Comparison of ENCODE assay signal across 23 cellular contexts in the genomic region with DNA sequence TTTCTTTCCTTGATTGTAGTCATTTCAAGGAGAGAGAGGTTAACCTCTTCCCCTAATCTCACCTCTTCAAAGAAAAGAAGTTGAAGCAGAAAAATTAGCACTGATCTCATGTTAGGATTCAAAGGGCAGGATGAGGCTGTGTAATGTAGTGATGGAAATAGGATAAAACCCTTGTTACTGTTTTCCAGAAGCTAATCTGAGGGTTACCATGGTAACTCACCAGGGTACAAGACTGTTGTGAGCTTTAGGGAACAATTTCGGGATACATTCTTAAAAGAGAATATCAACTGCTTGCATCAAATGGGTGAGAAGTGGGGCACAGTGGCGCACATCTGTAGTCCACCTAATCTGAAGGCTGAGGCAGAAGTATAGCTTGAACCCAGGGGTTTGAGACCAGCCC.
DNase-seq lines count a peak whose midpoint lies in the region; ATAC-seq, FAIRE-seq and TF ChIP-seq lines count a peak whose summit lies in the region.
"Had no signal": no experiment of that assay in that cellular context is flagged by ENCODE, and none has a peak within 500 bp of the region (broad histone marks: within the 10 kb centered on the region; RNA-seq: fewer than 3 reads in every experiment).

No MANE protein-coding gene starts in this region.

- H3K9me3 Mint-ChIP-seq in astrocyte (ENCODE audit: unreplicated experiment) (peaks cover 2% of the 10 kb centered on the region), memory B cell (peaks cover 5% of the 10 kb centered on the region)

- in situ Hi-C loops in HepG2 (cut with HindIII; ENCODE audit: extremely low pct_ligation_motif_present, low pct_unique_long_range_greater_than_20kb): no loop called here

- H3K4me3 Mint-ChIP-seq in astrocyte (ENCODE audit: unreplicated experiment) (no peak overlapping the region), memory B cell (no peak overlapping the region)

- no peak for TF ChIP-seq RAD21 in HepG2 (CRISPR knock-in tag; IDR thresholded peaks at IDR 0.05)

- TF ChIP-seq EP300 in HepG2 (IDR thresholded peaks at IDR 0.05; ENCODE audit: low read depth in 2 of 2, low read length in 2 of 2) (no peak), HepG2 (CRISPR knock-in tag; IDR thresholded peaks at IDR 0.05; ENCODE audit: borderline replicate concordance) (no peak)

- POLR2A ChIA-PET in HepG2 (lab: Yijun Ruan, JAX): no interaction called here

- H3K79me2 ChIP-seq in HepG2 (ENCODE audit: insufficient read depth, low read length) (no peaks in the 10 kb centered on the region), astrocyte (ENCODE audit: insufficient read depth, low read length) (no peaks in the 10 kb centered on the region)

- H3K27ac ChIP-seq in HepG2 (ENCODE audit: extremely low read length, insufficient read depth, low read length) (no peak overlapping the region), right lobe of liver (no peak overlapping the region), astrocyte (ENCODE audit: low read depth, low read length) (no peak overlapping the region)
- H3K27ac ChIP-seq: 22Rv1, GM23248, HL-60 had no signal

- no peak for ATAC-seq in HepG2
- no peak for ATAC-seq in right lobe of liver
- ATAC-seq in memory B cell (ENCODE audit: low read depth): no peak
- ATAC-seq: HCT116, Panc1 had no signal

- H4K20me1 ChIP-seq in HepG2 (ENCODE audit: insufficient read depth, low read length): no peaks in the 10 kb centered on the region
- no peaks in the 10 kb centered on the region for H4K20me1 ChIP-seq in astrocyte (ENCODE audit: insufficient read depth, low read length)

- no peak overlapping the region for H3K4me2 ChIP-seq in HepG2 (ENCODE audit: low read depth, low read length)
- H3K4me2 ChIP-seq in astrocyte (ENCODE audit: low read length): no peak overlapping the region

- peaks cover 8% of the 10 kb centered on the region for H3K4me1 Mint-ChIP-seq in astrocyte (ENCODE audit: low read depth, unreplicated experiment)
- H3K4me1 Mint-ChIP-seq in memory B cell: peaks cover 25% of the 10 kb centered on the region

- no peak for TF ChIP-seq POLR2A in HepG2 (IDR thresholded peaks at IDR 0.05; ENCODE audit: insufficient read depth in 1 of 2, low read depth in 2 of 2, low read length in 2 of 2)
- no peak for TF ChIP-seq POLR2A in right lobe of liver (IDR thresholded peaks at IDR 0.05)

- H3K27ac Mint-ChIP-seq in astrocyte (ENCODE audit: unreplicated experiment) (no peak overlapping the region), memory B cell (peak overlapping the region; percentile 38)

- H3K9me3 ChIP-seq in HepG2 (ENCODE audit: low read length): no peaks in the 10 kb centered on the region
- H3K9me3 ChIP-seq in right lobe of liver: no peaks in the 10 kb centered on the region
- no peaks in the 10 kb centered on the region for H3K9me3 ChIP-seq in astrocyte (ENCODE audit: insufficient read depth, low read depth, low read length)
- H3K9me3 ChIP-seq: MG63 had no signal

- DNase-seq in HepG2 (ENCODE audit: low spot score) (no peak), right lobe of liver (no peak), astrocyte (ENCODE audit: low read depth) (no peak), memory B cell (ENCODE audit: low spot score in 2 of 2) (no peak), cerebellar cortex (ENCODE audit: low spot score) (no peak), AML-193 (lab: John Stamatoyannopoulos, UW) (no peak), SW 1271 (lab: John Stamatoyannopoulos, UW) (no peak)
- no peak for DNase-seq in stimulated activated CD4-positive, alpha-beta T cell treated with anti-CD3 and anti-CD28 coated beads, Interleukin-12 subunit alpha, Interleukin-12 subunit beta, amount 100 ng/mL, for 4 hours
- DNase-seq: Calu3, DMS79 treated with DMSO at 0.1 percent for 48 hours, GM23248, KBM-7, MG63, NCI-H1105 treated with DMSO at 0.1 percent for 48 hours, NCI-H146, NCI-H1930, NCI-H526 treated with DMSO at 0.1 percent for 48 hours, SHP77 treated with DMSO at 0.1 percent for 48 hours had no signal

- H3K27me3 Mint-ChIP-seq in astrocyte (ENCODE audit: low read depth, unreplicated experiment): no peaks in the 10 kb centered on the region
- no peaks in the 10 kb centered on the region for H3K27me3 Mint-ChIP-seq in memory B cell

- H3K27me3 ChIP-seq in HepG2 (ENCODE audit: control insufficient read depth in 1 of 2, insufficient read depth in 2 of 2, low read length in 2 of 2): peaks cover 3 to 4% of the 10 kb centered on the region in 2 experiments; a peak in 2 of 5 replicates
- no peaks in the 10 kb centered on the region for H3K27me3 ChIP-seq in right lobe of liver
- H3K27me3 ChIP-seq in astrocyte (ENCODE audit: insufficient read depth, low read length): no peaks in the 10 kb centered on the region
- H3K27me3 ChIP-seq: MG63 had no signal

- WGBS in HepG2 (ENCODE audit: low lambda C conversion rate): 8% methylated on average over 2 of the region's 2 CpGs
- 100% methylated on average over 2 of the region's 2 CpGs for WGBS in right lobe of liver (ENCODE audit: insufficient coverage, low coverage, low lambda C conversion rate, missing lambda C conversion rate)

- CTCF ChIA-PET in HepG2 (lab: Yijun Ruan, JAX; ENCODE audit: low intra/inter-chr PET ratio, low total read pairs): no interaction called here

- H3K36me3 ChIP-seq in HepG2 (replicated peaks in 1 of 2; ENCODE audit: control insufficient read depth in 1 of 2, insufficient read depth in 2 of 2, low read length in 2 of 2) (no peaks in the 10 kb centered on the region), right lobe of liver (no peaks in the 10 kb centered on the region), astrocyte (ENCODE audit: insufficient read depth, low read length) (no peaks in the 10 kb centered on the region)
- H3K36me3 ChIP-seq: MG63 had no signal

- intact Hi-C loops in HepG2 (cut with micrococcal nuclease; ENCODE audit: unreplicated experiment) (no loop called here), right lobe of liver (cut with DNase I) (no loop called here)

- H2AFZ ChIP-seq in HepG2 (ENCODE audit: low read length) (no peak overlapping the region), astrocyte (ENCODE audit: low read depth, low read length) (no peak overlapping the region)
- H2AFZ ChIP-seq: GM23248 had no signal

- H3K4me1 ChIP-seq in HepG2 (ENCODE audit: insufficient read depth, low read length) (no peaks in the 10 kb centered on the region), right lobe of liver (peaks cover 0 to 31% (median 0%) of the 10 kb centered on the region in 4 donors), astrocyte (ENCODE audit: insufficient read depth, low read length) (no peaks in the 10 kb centered on the region)

- no peak for FAIRE-seq in HepG2 (lab: Jason Lieb, UNC)
- FAIRE-seq in astrocyte (lab: Jason Lieb, UNC): peak; percentile 9
- FAIRE-seq: GM12892 had no signal

- TF ChIP-seq CTCF in HepG2 (CRISPR knock-in tag; IDR thresholded peaks at IDR 0.05) (no peak), right lobe of liver (IDR thresholded peaks at IDR 0.05) (no peak), astrocyte (IDR thresholded peaks at IDR 0.05; ENCODE audit: insufficient read depth, low read depth, low read length) (no peak)

- no TSS peak for BruUV-seq in HepG2 (replicated peaks; lab: Mats Ljungman, UMichigan)

- H3K9ac ChIP-seq in HepG2 (ENCODE audit: insufficient read depth, low read depth, low read length) (no peak overlapping the region), astrocyte (ENCODE audit: low read length) (no peak overlapping the region)
- H3K9ac ChIP-seq: GM23248 had no signal

- H3K36me3 Mint-ChIP-seq in astrocyte (ENCODE audit: low read depth, unreplicated experiment) (no peaks in the 10 kb centered on the region), memory B cell (peaks cover 8% of the 10 kb centered on the region)

- H3K4me3 ChIP-seq in HepG2 (replicated peaks in 1 of 3; ENCODE audit: insufficient read depth in 1 of 3, low read depth in 2 of 3, low read length in 3 of 3) (no peak overlapping the region), right lobe of liver (no peak overlapping the region), astrocyte (ENCODE audit: insufficient read depth, low read depth, low read length) (no peak overlapping the region)
- H3K4me3 ChIP-seq: GM23248, MG63 had no signal

TF ChIP-seq in HepG2, 621 proteins besides CTCF, POLR2A, EP300 and RAD21:
- TF ChIP-seq, protein P1, sequence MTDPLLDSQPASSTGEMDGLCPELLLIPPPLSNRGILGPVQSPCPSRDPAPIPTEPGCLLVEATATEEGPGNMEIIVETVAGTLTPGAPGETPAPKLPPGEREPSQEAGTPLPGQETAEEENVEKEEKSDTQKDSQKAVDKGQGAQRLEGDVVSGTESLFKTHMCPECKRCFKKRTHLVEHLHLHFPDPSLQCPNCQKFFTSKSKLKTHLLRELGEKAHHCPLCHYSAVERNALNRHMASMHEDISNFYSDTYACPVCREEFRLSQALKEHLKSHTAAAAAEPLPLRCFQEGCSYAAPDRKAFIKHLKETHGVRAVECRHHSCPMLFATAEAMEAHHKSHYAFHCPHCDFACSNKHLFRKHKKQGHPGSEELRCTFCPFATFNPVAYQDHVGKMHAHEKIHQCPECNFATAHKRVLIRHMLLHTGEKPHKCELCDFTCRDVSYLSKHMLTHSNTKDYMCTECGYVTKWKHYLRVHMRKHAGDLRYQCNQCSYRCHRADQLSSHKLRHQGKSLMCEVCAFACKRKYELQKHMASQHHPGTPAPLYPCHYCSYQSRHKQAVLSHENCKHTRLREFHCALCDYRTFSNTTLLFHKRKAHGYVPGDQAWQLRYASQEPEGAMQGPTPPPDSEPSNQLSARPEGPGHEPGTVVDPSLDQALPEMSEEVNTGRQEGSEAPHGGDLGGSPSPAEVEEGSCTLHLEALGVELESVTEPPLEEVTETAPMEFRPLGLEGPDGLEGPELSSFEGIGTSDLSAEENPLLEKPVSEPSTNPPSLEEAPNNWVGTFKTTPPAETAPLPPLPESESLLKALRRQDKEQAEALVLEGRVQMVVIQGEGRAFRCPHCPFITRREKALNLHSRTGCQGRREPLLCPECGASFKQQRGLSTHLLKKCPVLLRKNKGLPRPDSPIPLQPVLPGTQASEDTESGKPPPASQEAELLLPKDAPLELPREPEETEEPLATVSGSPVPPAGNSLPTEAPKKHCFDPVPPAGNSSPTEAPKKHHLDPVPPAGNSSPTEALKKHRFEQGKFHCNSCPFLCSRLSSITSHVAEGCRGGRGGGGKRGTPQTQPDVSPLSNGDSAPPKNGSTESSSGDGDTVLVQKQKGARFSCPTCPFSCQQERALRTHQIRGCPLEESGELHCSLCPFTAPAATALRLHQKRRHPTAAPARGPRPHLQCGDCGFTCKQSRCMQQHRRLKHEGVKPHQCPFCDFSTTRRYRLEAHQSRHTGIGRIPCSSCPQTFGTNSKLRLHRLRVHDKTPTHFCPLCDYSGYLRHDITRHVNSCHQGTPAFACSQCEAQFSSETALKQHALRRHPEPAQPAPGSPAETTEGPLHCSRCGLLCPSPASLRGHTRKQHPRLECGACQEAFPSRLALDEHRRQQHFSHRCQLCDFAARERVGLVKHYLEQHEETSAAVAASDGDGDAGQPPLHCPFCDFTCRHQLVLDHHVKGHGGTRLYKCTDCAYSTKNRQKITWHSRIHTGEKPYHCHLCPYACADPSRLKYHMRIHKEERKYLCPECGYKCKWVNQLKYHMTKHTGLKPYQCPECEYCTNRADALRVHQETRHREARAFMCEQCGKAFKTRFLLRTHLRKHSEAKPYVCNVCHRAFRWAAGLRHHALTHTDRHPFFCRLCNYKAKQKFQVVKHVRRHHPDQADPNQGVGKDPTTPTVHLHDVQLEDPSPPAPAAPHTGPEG (CRISPR knock-in tag; IDR thresholded peaks at IDR 0.05): no peak
- TF ChIP-seq RFX1 (IDR thresholded peaks at IDR 0.05): peak; percentile 55; the same call in 1 of the 2 replicates
